Comparison of ENCODE assay signal across 14 cellular contexts in genomic region chr12:1972260-1972659, GRCh38. TPM values are rescaled to one million over a fixed set of nuclear protein-coding genes. Genes with fewer than 3 reads are reported as not detected.
DNase-seq lines count a peak whose midpoint lies in the region; ATAC-seq and TF ChIP-seq lines count a peak whose summit lies in the region.
"Had no signal": no experiment of that assay in that cellular context is flagged by ENCODE, and none has a peak within 500 bp of the region (broad histone marks: within the 10 kb centered on the region; RNA-seq: fewer than 3 reads in every experiment).

No MANE protein-coding gene starts in this region.

- no peak for TF ChIP-seq CTCF in mammary epithelial cell (conservative IDR thresholded peaks at IDR 0.05 in 1 of 2, IDR thresholded peaks at IDR 0.05 in 1 of 2; ENCODE audit: extremely low read depth in 1 of 2, insufficient read depth in 1 of 2, low read depth in 1 of 2, low read length in 2 of 2)
- TF ChIP-seq CTCF in breast epithelium (IDR thresholded peaks at IDR 0.05): no peak
- TF ChIP-seq CTCF in tibial nerve (IDR thresholded peaks at IDR 0.05): no peak
- TF ChIP-seq CTCF in WTC11 (IDR thresholded peaks at IDR 0.05): no peak
- TF ChIP-seq CTCF in neural progenitor cell (IDR thresholded peaks at IDR 0.05): no peak

- TF ChIP-seq POLR2A in breast epithelium (IDR thresholded peaks at IDR 0.05) (no peak), tibial nerve (IDR thresholded peaks at IDR 0.05) (no peak)

- ATAC-seq in WTC11: no peak

- peaks cover 21% of the 10 kb centered on the region for H3K4me1 Mint-ChIP-seq in WTC11
- H3K4me1 Mint-ChIP-seq in neural progenitor cell: peaks cover 2% of the 10 kb centered on the region

- H3K4me3 Mint-ChIP-seq in WTC11: no peak overlapping the region
- no peak overlapping the region for H3K4me3 Mint-ChIP-seq in neural progenitor cell

- H3K36me3 Mint-ChIP-seq in WTC11 (no peaks in the 10 kb centered on the region), neural progenitor cell (no peaks in the 10 kb centered on the region)

- H3K9me3 Mint-ChIP-seq in WTC11 (no peaks in the 10 kb centered on the region), neural progenitor cell (no peaks in the 10 kb centered on the region)

- CTCF ChIA-PET in mammary epithelial cell (lab: Charles Lee; ENCODE audit: low non-redundant PET): interaction anchor here (0.5 kb wide), 1 partner anchor 315 kb away, joined by 3 read pairs; no protein-coding TSS in a partner anchor
- CTCF ChIA-PET in WTC11 (lab: Charles Lee): no interaction called here

- no peaks in the 10 kb centered on the region for H3F3A ChIP-seq in neural progenitor cell (ENCODE audit: low read depth)

- H3K27ac Mint-ChIP-seq in WTC11 (no peak overlapping the region), neural progenitor cell (no peak overlapping the region)

- H3K9me3 ChIP-seq in mammary epithelial cell (replicated peaks; ENCODE audit: insufficient read depth, low read length) (no peaks in the 10 kb centered on the region), breast epithelium (no peaks in the 10 kb centered on the region), tibial nerve (no peaks in the 10 kb centered on the region), neural progenitor cell (ENCODE audit: low read depth) (no peaks in the 10 kb centered on the region)

- no TSS peak for BruUV-seq in mammary epithelial cell (replicated peaks; lab: Mats Ljungman, UMichigan)

- DNase-seq in mammary epithelial cell (peak; percentile 29), breast epithelium (ENCODE audit: low spot score in 2 of 2) (no peak), medulla oblongata (ENCODE audit: extremely low spot score) (peak; percentile 14), tibial nerve (ENCODE audit: low spot score in 2 of 2) (no peak), WTC11 (ENCODE audit: low spot score) (no peak), T-helper 1 cell (no peak), neural progenitor cell (ENCODE audit: low spot score) (no peak)
- DNase-seq: activated CD4-positive, alpha-beta T cell treated with anti-CD3 and anti-CD28 coated beads for 4 hours; NCI-H1048 had no signal

- no peaks in the 10 kb centered on the region for H3K4me1 ChIP-seq in mammary epithelial cell (ENCODE audit: insufficient read depth, low read length)
- no peaks in the 10 kb centered on the region for H3K4me1 ChIP-seq in breast epithelium
- peaks cover 0 to 55% (median 8%) of the 10 kb centered on the region in 4 donors for H3K4me1 ChIP-seq in tibial nerve
- H3K4me1 ChIP-seq in neural progenitor cell: peaks cover 6% of the 10 kb centered on the region
- H3K4me1 ChIP-seq: parathyroid adenoma had no signal

- H3K4me2 ChIP-seq in mammary epithelial cell (ENCODE audit: insufficient read depth, low read depth, low read length): no peak overlapping the region
- H3K4me2 ChIP-seq in neural progenitor cell: no peak overlapping the region

- dilution Hi-C loops in mammary epithelial cell (cut with HindIII; ENCODE audit: low sequenced_read_pairs): no loop called here

- H3K27me3 ChIP-seq in mammary epithelial cell (ENCODE audit: insufficient read depth, low read length) (no peaks in the 10 kb centered on the region), breast epithelium (no peaks in the 10 kb centered on the region), tibial nerve (no peaks in the 10 kb centered on the region), neural progenitor cell (no peaks in the 10 kb centered on the region)

- H3K4me3 ChIP-seq in mammary epithelial cell (replicated peaks in 1 of 3; ENCODE audit: insufficient read depth in 1 of 3, low read depth in 2 of 3, low read length in 3 of 3) (no peak overlapping the region), breast epithelium (no peak overlapping the region), tibial nerve (peak overlapping the region in 1 of 4 donors; percentile 11), neural progenitor cell (no peak overlapping the region)

- intact Hi-C loops in mammary epithelial cell (cut with micrococcal nuclease): no loop called here
- intact Hi-C loops in breast epithelium (cut with DNase I; ENCODE audit: low total_unique reads): no loop called here

- POLR2A ChIA-PET in WTC11 (lab: Charles Lee): no interaction called here

- H2AFZ ChIP-seq in mammary epithelial cell (ENCODE audit: low read depth, low read length) (no peak overlapping the region), neural progenitor cell (replicated peaks) (no peak overlapping the region)
- H2AFZ ChIP-seq: parathyroid adenoma had no signal

- H3K9ac ChIP-seq in mammary epithelial cell (ENCODE audit: insufficient read depth, low read length) (no peak overlapping the region), neural progenitor cell (no peak overlapping the region)
- H3K9ac ChIP-seq: parathyroid adenoma had no signal

- 88% methylated on average over 1 of the region's 1 CpG for WGBS in mammary epithelial cell (ENCODE audit: low coverage, missing lambda C conversion rate)
- WGBS in tibial nerve, 2 donors: 62 to 64% methylated on average over 1 of the region's 1 CpG

- H3K27ac ChIP-seq in mammary epithelial cell (ENCODE audit: insufficient read depth, low read depth, low read length) (no peak overlapping the region), breast epithelium (no peak overlapping the region), cingulate gyrus (ENCODE audit: low read depth, low read length) (peak overlapping the region; percentile 42), tibial nerve (peak overlapping the region; percentile 26 to 81 (median 63)), neural progenitor cell (no peak overlapping the region)
- H3K27ac ChIP-seq: 22Rv1, HL-60, parathyroid adenoma had no signal

- TF ChIP-seq EP300 in tibial nerve (IDR thresholded peaks at IDR 0.05): no peak

- H3K36me3 ChIP-seq in mammary epithelial cell (ENCODE audit: insufficient read depth, low read length): no peaks in the 10 kb centered on the region
- H3K36me3 ChIP-seq in breast epithelium: no peaks in the 10 kb centered on the region
- peaks cover 0 to under 1% (median 0%) of the 10 kb centered on the region in 3 donors for H3K36me3 ChIP-seq in tibial nerve
- peaks cover 5% of the 10 kb centered on the region for H3K36me3 ChIP-seq in neural progenitor cell

- H3K79me2 ChIP-seq in mammary epithelial cell (ENCODE audit: insufficient read depth, low read length): no peaks in the 10 kb centered on the region
- H3K79me2 ChIP-seq in neural progenitor cell (ENCODE audit: low read depth): no peaks in the 10 kb centered on the region
- H3K79me2 ChIP-seq: parathyroid adenoma had no signal

- H4K20me1 ChIP-seq in mammary epithelial cell (ENCODE audit: insufficient read depth, low read length) (no peaks in the 10 kb centered on the region), neural progenitor cell (ENCODE audit: low read depth) (peaks cover 7% of the 10 kb centered on the region)

- H3K27me3 Mint-ChIP-seq in WTC11 (ENCODE audit: low read depth): no peaks in the 10 kb centered on the region
- H3K27me3 Mint-ChIP-seq in neural progenitor cell (ENCODE audit: insufficient read depth, low read depth): peaks cover 2% of the 10 kb centered on the region

- in situ Hi-C loops in mammary epithelial cell (cut with MboI; ENCODE audit: low sequenced_read_pairs in 2 of 2): no loop called here

TF ChIP-seq in WTC11, 78 proteins besides CTCF, POLR2A, EP300 and RAD21:
- TF ChIP-seq ETV6 (CRISPR knock-in tag; IDR thresholded peaks at IDR 0.05): no peak
- TF ChIP-seq NFYB (CRISPR knock-in tag; conservative IDR thresholded peaks at IDR 0.05; ENCODE audit: low read depth): no peak
- no peak for TF ChIP-seq E2F5 (CRISPR knock-in tag; IDR thresholded peaks at IDR 0.05)
- no peak for TF ChIP-seq ZMAT4 (CRISPR knock-in tag; IDR thresholded peaks at IDR 0.05)
- no peak for TF ChIP-seq PRRX2 (CRISPR knock-in tag; IDR thresholded peaks at IDR 0.05)
- no peak for TF ChIP-seq GTF2I (CRISPR knock-in tag; conservative IDR thresholded peaks at IDR 0.05)

RNA-seq across cellular contexts. Expression of gene DCP1B, which starts 32.0 kb away (rescaled TPM):
- total RNA-seq in mammary epithelial cell: 10 to 100 TPM in 1 of 2 donors, 1 to 10 TPM in 1; 8.2 to 11.5 TPM
- polyA plus RNA-seq in mammary epithelial cell: 11.5 TPM
- polyA minus RNA-seq in mammary epithelial cell: 3.9 TPM
- 10 to 100 TPM; 12.2 to 20.8 (median 18.0) TPM for total RNA-seq in breast epithelium
- total RNA-seq in tibial nerve: 10 to 100 TPM in 3 of 4 donors, 1 to 10 TPM in 1; 7.5 to 21.0 (median 13.3) TPM
- 19.4 to 25.1 TPM (median 23.3 TPM) in 3 replicates for total RNA-seq in WTC11 (2021)
- 20.2 and 25.8 TPM in 2 replicates for total RNA-seq in neural progenitor cell (ENCODE audit: low replicate concordance)

RNA-seq across cellular contexts. Expression of gene CACNA2D4, which starts 53.8 kb away (rescaled TPM):
- total RNA-seq in mammary epithelial cell (under 1 TPM in 1 of 2 donors, not detected in 1; 0.33 TPM), breast epithelium (10 to 100 TPM in 1 of 3 donors, 1 to 10 TPM in 2; 3.2 to 10.2 (median 3.3) TPM), tibial nerve (10 to 100 TPM; 10.1 to 16.2 (median 11.4) TPM), WTC11 (2021) (0.04 to 0.46 TPM (median 0.25 TPM) in 3 replicates), neural progenitor cell (ENCODE audit: low replicate concordance) (3.0 and 8.5 TPM in 2 replicates)
- polyA plus RNA-seq in mammary epithelial cell: not detected
- polyA minus RNA-seq in mammary epithelial cell: not detected
- total RNA-seq: SK-MEL-5 had no signal

Comparison
In these comparisons a context has a peak if more than half of its experiments do, and no peak if none do; other contexts are left out.
1. DNase-seq: peak in mammary epithelial cell (single experiment) and medulla oblongata (single experiment); none in breast epithelium (0 of 2), tibial nerve (0 of 2), WTC11 (single experiment), T-helper 1 cell (0 of 5) and neural progenitor cell (single experiment).
2. H3K27ac ChIP-seq: peak in cingulate gyrus (single experiment) and tibial nerve (4 of 4); none in mammary epithelial cell (single experiment), breast epithelium (0 of 2) and neural progenitor cell (single experiment).